ENCODE assay signal across 21 cellular contexts in genomic region chr2:42840760-42841159, GRCh38. TPM values are rescaled to one million over a fixed set of nuclear protein-coding genes. Genes with fewer than 3 reads are reported as not detected.
DNase-seq lines count a peak whose midpoint lies in the region; ATAC-seq and TF ChIP-seq lines count a peak whose summit lies in the region.
"Had no signal": no experiment of that assay in that cellular context is flagged by ENCODE, and none has a peak within 500 bp of the region (broad histone marks: within the 10 kb centered on the region; RNA-seq: fewer than 3 reads in every experiment).

No MANE protein-coding gene starts in this region.

- H3K9ac ChIP-seq in endodermal cell (ENCODE audit: extremely low read depth, low read length, poor library complexity, severe bottlenecking), result no peak overlapping the region

- POLR2A ChIA-PET in T-cell (lab: Charles Lee), result no interaction called here

- H3K4me1 ChIP-seq in ascending aorta, result peaks cover 0 to 24% of the 10 kb centered on the region in 2 donors
- no peaks in the 10 kb centered on the region for H3K4me1 ChIP-seq in endodermal cell (ENCODE audit: control insufficient read depth, insufficient read depth, low read length)
- peaks cover 22% of the 10 kb centered on the region for H3K4me1 ChIP-seq in ovary (ENCODE audit: insufficient read depth)

- H3K27ac ChIP-seq in ascending aorta (peak overlapping the region; percentile 61 to 70), endodermal cell (ENCODE audit: low read depth, low read length) (no peak overlapping the region), ovary (peak overlapping the region in 1 of 2 donors; percentile 48)

- H3K4me3 ChIP-seq in ascending aorta, result no peak overlapping the region
- H3K4me3 ChIP-seq in endodermal cell (ENCODE audit: low read length), result no peak overlapping the region
- no peak overlapping the region for H3K4me3 ChIP-seq in ovary
- H3K4me3 ChIP-seq: GM12878 had no signal

- TF ChIP-seq EP300 in ovary (IDR thresholded peaks at IDR 0.05), result no peak

- WGBS in endodermal cell (ENCODE audit: insufficient coverage in 1 of 2, insufficient read length in 1 of 2), 2 experiments, result 87 to 92% methylated on average over 2 to 6 of the region's 6 CpGs
- WGBS in ovary, 3 donors, result 87 to 94% (median 91%) methylated on average over 6 of the region's 6 CpGs

- H3K4me3 Mint-ChIP-seq in endodermal cell (no peak overlapping the region), type B pancreatic cell (no peak overlapping the region), T-cell (no peak overlapping the region)
- H3K4me3 Mint-ChIP-seq: CD14-positive monocyte had no signal

- H3K27me3 Mint-ChIP-seq in endodermal cell (ENCODE audit: insufficient read depth), result no peaks in the 10 kb centered on the region
- no peaks in the 10 kb centered on the region for H3K27me3 Mint-ChIP-seq in type B pancreatic cell
- H3K27me3 Mint-ChIP-seq in T-cell, result no peaks in the 10 kb centered on the region

- H3K4me1 Mint-ChIP-seq in endodermal cell (peaks cover 7% of the 10 kb centered on the region), type B pancreatic cell (ENCODE audit: unreplicated experiment) (peaks cover 50% of the 10 kb centered on the region), T-cell (no peaks in the 10 kb centered on the region)

- H3K36me3 Mint-ChIP-seq in endodermal cell (ENCODE audit: low read depth), result no peaks in the 10 kb centered on the region
- H3K36me3 Mint-ChIP-seq in type B pancreatic cell, result peaks cover 6% of the 10 kb centered on the region
- H3K36me3 Mint-ChIP-seq in T-cell, result peaks cover 8% of the 10 kb centered on the region
- H3K36me3 Mint-ChIP-seq: CD14-positive monocyte had no signal

- DNase-seq in ascending aorta (ENCODE audit: low spot score in 2 of 2), result peak in 1 of 2 donors; percentile 52
- DNase-seq in endodermal cell, result peak; percentile 10
- peak in 4 of 5 donors; percentile 7 to 20 (median 18) for DNase-seq in ovary
- DNase-seq in type B pancreatic cell (ENCODE audit: extremely low spot score, unreplicated experiment), result peak; percentile 37
- DNase-seq in T-cell, result no peak
- DNase-seq in putamen (ENCODE audit: low spot score), result no peak
- DNase-seq: ACHN, AML-193, DMS 273 treated with DMSO at 0.1 percent for 48 hours, GDM1, GOT3, KG1, NCI-H1436, NCI-H2029 treated with DMSO at 0.1 percent for 48 hours, NCI-H2171 treated with DMSO at 0.1 percent for 48 hours, NCI-H510A, NCI-H774, RPMI8226 had no signal

- H3K27ac Mint-ChIP-seq in endodermal cell (no peak overlapping the region), type B pancreatic cell (peak overlapping the region; percentile 2), T-cell (no peak overlapping the region)
- H3K27ac Mint-ChIP-seq: CD14-positive monocyte had no signal

- H3K36me3 ChIP-seq in ascending aorta (no peaks in the 10 kb centered on the region), endodermal cell (ENCODE audit: control insufficient read depth, insufficient read depth, low read length) (no peaks in the 10 kb centered on the region), ovary (no peaks in the 10 kb centered on the region)

- no peak for TF ChIP-seq POLR2A in ovary (IDR thresholded peaks at IDR 0.05)

- TF ChIP-seq CTCF in ascending aorta (IDR thresholded peaks at IDR 0.05), result no peak
- TF ChIP-seq CTCF in endodermal cell (conservative IDR thresholded peaks at IDR 0.05), result no peak
- TF ChIP-seq CTCF in ovary (IDR thresholded peaks at IDR 0.05), result no peak
- no peak for TF ChIP-seq CTCF in type B pancreatic cell (conservative IDR thresholded peaks at IDR 0.05)

- no peaks in the 10 kb centered on the region for H3K27me3 ChIP-seq in ascending aorta
- H3K27me3 ChIP-seq in endodermal cell (ENCODE audit: control insufficient read depth, insufficient read depth, low read length, poor library complexity, severe bottlenecking), result no peaks in the 10 kb centered on the region
- no peaks in the 10 kb centered on the region for H3K27me3 ChIP-seq in ovary

- intact Hi-C loops in ascending aorta (cut with DNase I) (no loop called here), ovary (cut with DNase I) (no loop called here)

- CTCF ChIA-PET in T-cell (lab: Charles Lee), result no interaction called here

- H3K9me3 ChIP-seq in ascending aorta (no peaks in the 10 kb centered on the region), endodermal cell (ENCODE audit: control insufficient read depth, low read length) (no peaks in the 10 kb centered on the region), ovary (no peaks in the 10 kb centered on the region)

- no peak for ATAC-seq in T-cell (replicated peaks in 1 of 4)
- ATAC-seq in GM21717 (IDR thresholded peaks at IDR 0.05; ENCODE audit: unreplicated experiment), result no peak
- ATAC-seq: GM12878 had no signal

- peaks cover under 1% of the 10 kb centered on the region for H3K9me3 Mint-ChIP-seq in endodermal cell
- H3K9me3 Mint-ChIP-seq in type B pancreatic cell, result peaks cover 6% of the 10 kb centered on the region
- H3K9me3 Mint-ChIP-seq in T-cell, result no peaks in the 10 kb centered on the region

RNA-seq across cellular contexts. Expression of gene HAAO, which starts 48.4 kb away (rescaled TPM):
- total RNA-seq in ascending aorta (7.2 TPM), endodermal cell (10 to 100 TPM; 13.4 to 24.2 TPM), ovary (10 to 100 TPM in 6 of 7 donors, 1 to 10 TPM in 1; 8.8 to 33.0 (median 28.8) TPM), type B pancreatic cell (ENCODE audit: low replicate concordance) (9.4 and 10.0 TPM in 2 replicates), T-cell (under 1 TPM in 3 of 5 donors, not detected in 2; 0.38 to 0.72 (median 0.61) TPM)
- polyA plus RNA-seq in endodermal cell (2013, experiment 1 of 2), result 6.8 TPM
- 7.2 TPM for polyA plus RNA-seq in endodermal cell (2013, experiment 2 of 2)
- 10 to 100 TPM in 1 of 2 donors, 1 to 10 TPM in 1; 6.2 to 17.4 TPM for polyA plus RNA-seq in ovary

Comparison
In these comparisons a context has a peak if more than half of its experiments do, and no peak if none do; other contexts are left out.
1. DNase-seq: peak in endodermal cell (single experiment), ovary (4 of 5) and type B pancreatic cell (single experiment); none in T-cell (0 of 34) and putamen (single experiment).